Comparison of ENCODE assay signal across 31 cellular contexts in genomic region chr16:48118841-48119240, GRCh38. TPM values are rescaled to one million over a fixed set of nuclear protein-coding genes. Genes with fewer than 3 reads are reported as not detected.
"Had no signal": no experiment of that assay in that cellular context is flagged by ENCODE, and none has a peak within 500 bp of the region (broad histone marks: within the 10 kb centered on the region; RNA-seq: fewer than 3 reads in every experiment).

No MANE protein-coding gene starts in this region.

- H3K9me3 Mint-ChIP-seq: immature natural killer cell; naive thymus-derived CD8-positive, alpha-beta T cell; nephron; neural crest cell; stimulated activated memory B cell treated with anti-CD40 and anti-IgM and Interleukin-4, amounts not matched to agents 10 μg/mL and 1 μg/mL and 100 μg/mL, for 72 hours; stimulated activated naive CD8-positive, alpha-beta T cell treated with anti-CD3 and anti-CD28 coated beads, Interleukin-15, amount 100 ng/mL, for 72 hours; type B pancreatic cell had no signal

- H3K36me3 ChIP-seq: left lung, lower lobe of right lung, pancreas, right atrium auricular region, right lobe of liver, tibial nerve, uterus had no signal

- H3K4me1 Mint-ChIP-seq: immature natural killer cell; nephron; stimulated activated memory B cell treated with anti-CD40 and anti-IgM and Interleukin-4, amounts not matched to agents 10 μg/mL and 1 μg/mL and 100 μg/mL, for 72 hours had no signal

- H3K27ac ChIP-seq: left lung, lower lobe of right lung, pancreas, psoas muscle, right atrium auricular region, right lobe of liver, tibial nerve, uterus had no signal

- H3K27ac Mint-ChIP-seq: immature natural killer cell; naive thymus-derived CD8-positive, alpha-beta T cell; nephron; stimulated activated memory B cell treated with anti-CD40 and anti-IgM and Interleukin-4, amounts not matched to agents 10 μg/mL and 1 μg/mL and 100 μg/mL, for 72 hours; stimulated activated naive CD8-positive, alpha-beta T cell treated with anti-CD3 and anti-CD28 coated beads, Interleukin-15, amount 100 ng/mL, for 72 hours; type B pancreatic cell had no signal

- H3K36me3 Mint-ChIP-seq: immature natural killer cell; naive thymus-derived CD8-positive, alpha-beta T cell; stimulated activated memory B cell treated with anti-CD40 and anti-IgM and Interleukin-4, amounts not matched to agents 10 μg/mL and 1 μg/mL and 100 μg/mL, for 72 hours; type B pancreatic cell had no signal

- ATAC-seq: left colon; left lung; lower lobe of right lung; naive thymus-derived CD8-positive, alpha-beta T cell; pancreas; psoas muscle; right lobe of liver; stimulated activated memory B cell treated with anti-CD40 and anti-IgM and Interleukin-4, amounts not matched to agents 10 μg/mL and 1 μg/mL and 100 μg/mL, for 72 hours; stimulated activated naive CD8-positive, alpha-beta T cell treated with anti-CD3 and anti-CD28 coated beads, Interleukin-15, amount 100 ng/mL, for 72 hours had no signal

- H3K4me1 ChIP-seq: left lung, lower lobe of right lung, pancreas, right atrium auricular region, right lobe of liver, tibial nerve, uterus had no signal

- FAIRE-seq: islet of Langerhans, kidney, pancreas had no signal

- DNase-seq: immature natural killer cell; kidney; left colon; left lung; lower lobe of right lung; mammary epithelial cell; mesenchymal stem cell; naive thymus-derived CD8-positive, alpha-beta T cell; pancreas; psoas muscle; right lobe of liver; stimulated activated CD4-positive, alpha-beta T cell treated with anti-CD3 and anti-CD28 coated beads, Interleukin-1b, Interleukin-23, amount 100 ng/mL, for 48 hours; stimulated activated CD4-positive, alpha-beta T cell treated with anti-CD3 and anti-CD28 coated beads, Interleukin-2, amount 100 ng/mL, for 48 hours; stimulated activated CD4-positive, alpha-beta T cell treated with anti-CD3 and anti-CD28 coated beads, Interleukin-4, amount 100 ng/mL, for 4 hours; stimulated activated CD8-positive, alpha-beta memory T cell treated with anti-CD3 and anti-CD28 coated beads, Interleukin-4, amount 100 ng/mL, for 48 hours; stimulated activated naive CD4-positive, alpha-beta T cell treated with Interleukin-2 at 50 U/mL for 16 hours; stimulated activated naive CD8-positive, alpha-beta T cell treated with anti-CD3 and anti-CD28 coated beads, Interleukin-15, amount 100 ng/mL, for 72 hours; substantia nigra; uterus had no signal

- H3K27me3 Mint-ChIP-seq: type B pancreatic cell had no signal

- H3K4me3 Mint-ChIP-seq: immature natural killer cell; naive thymus-derived CD8-positive, alpha-beta T cell; nephron; neural crest cell; stimulated activated memory B cell treated with anti-CD40 and anti-IgM and Interleukin-4, amounts not matched to agents 10 μg/mL and 1 μg/mL and 100 μg/mL, for 72 hours; stimulated activated naive CD8-positive, alpha-beta T cell treated with anti-CD3 and anti-CD28 coated beads, Interleukin-15, amount 100 ng/mL, for 72 hours; type B pancreatic cell had no signal

- H3K9me3 ChIP-seq: left lung, lower lobe of right lung, pancreas, psoas muscle, right atrium auricular region, right lobe of liver, tibial nerve, uterus had no signal

- H3K4me3 ChIP-seq: left lung, lower lobe of right lung, pancreas, psoas muscle, right atrium auricular region, right lobe of liver, smooth muscle cell, tibial nerve, uterus had no signal

- H3K27me3 ChIP-seq: left lung, pancreas, right atrium auricular region, right lobe of liver, tibial nerve, uterus had no signal

RNA-seq across cellular contexts. Expression of gene ABCC12, which starts 37.0 kb away (rescaled TPM):
- total RNA-seq: kidney; left colon; left lung; lower lobe of right lung; mammary epithelial cell; naive thymus-derived CD8-positive, alpha-beta T cell; pancreas; renal cortical epithelial cell; right atrium auricular region; skeletal muscle tissue; smooth muscle cell; ureter; uterus had no signal
- polyA plus RNA-seq: immature natural killer cell; liver; mammary epithelial cell; naive thymus-derived CD8-positive, alpha-beta T cell; pancreas; smooth muscle cell had no signal
